Comparison of ENCODE assay signal across 9 cellular contexts in the genomic region with DNA sequence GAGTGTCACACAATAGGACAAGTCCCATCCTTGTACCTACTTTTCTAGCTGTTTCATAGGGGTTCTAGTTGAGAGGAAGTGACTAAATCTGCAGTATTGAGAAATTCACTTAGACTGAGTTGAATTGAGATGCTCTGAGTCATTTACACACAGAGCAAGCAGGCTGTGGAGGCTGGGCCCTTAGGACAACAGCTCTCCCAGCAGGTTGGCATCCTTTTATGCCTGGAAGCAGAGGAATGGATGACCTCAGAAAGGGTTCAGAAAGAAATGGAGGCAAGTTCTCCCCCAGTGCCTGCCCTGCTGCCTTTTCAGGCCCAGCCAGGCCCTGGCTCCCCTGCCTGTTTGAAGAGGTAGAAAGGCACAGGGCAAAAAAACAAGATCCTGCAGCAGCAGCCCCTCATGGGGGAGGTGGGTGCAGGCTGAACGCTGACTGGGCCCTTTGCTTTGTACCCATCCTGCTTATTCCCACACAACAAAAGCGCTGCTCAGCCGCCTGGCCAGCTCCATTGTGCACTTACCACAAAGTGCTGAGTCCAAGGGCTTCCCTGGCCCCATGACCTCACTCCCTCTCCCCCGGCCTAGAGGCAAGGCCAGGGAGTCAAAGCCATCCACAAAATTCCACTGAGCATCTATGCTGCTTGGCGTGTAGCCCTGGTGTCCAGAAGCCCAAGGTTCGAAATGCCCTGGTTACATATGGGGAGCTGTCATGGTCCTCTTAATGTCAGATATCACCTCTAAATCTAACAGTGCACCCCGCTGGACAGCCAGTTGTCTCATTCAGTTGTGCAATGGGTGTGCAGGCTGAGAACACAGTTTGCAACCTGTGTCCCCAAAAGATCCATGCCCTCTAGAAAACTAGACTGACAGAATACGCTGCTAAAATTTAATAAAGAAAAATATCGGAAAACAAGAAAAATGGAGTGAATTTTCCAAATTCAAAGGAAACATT. TPM values are rescaled to one million over a fixed set of nuclear protein-coding genes. Genes with fewer than 3 reads are reported as not detected.
DNase-seq lines count a peak whose midpoint lies in the region; ATAC-seq lines count a peak whose summit lies in the region.
"Had no signal": no experiment of that assay in that cellular context is flagged by ENCODE, and none has a peak within 500 bp of the region (broad histone marks: within the 10 kb centered on the region; RNA-seq: fewer than 3 reads in every experiment).

No MANE protein-coding gene starts in this region.

- H3K9ac ChIP-seq in skeletal muscle satellite cell (ENCODE audit: low read depth, low read length): peak overlapping the region; percentile 33

- no peaks in the 10 kb centered on the region for H3K9me3 Mint-ChIP-seq in activated T-cell treated with anti-CD3 and anti-CD28 coated beads, Interleukin-2, amount 50 U/mL, for 4 hours

- no peak overlapping the region for H3K4me3 Mint-ChIP-seq in activated T-cell treated with anti-CD3 and anti-CD28 coated beads, Interleukin-2, amount 50 U/mL, for 4 hours

- H3K27me3 Mint-ChIP-seq in activated T-cell treated with anti-CD3 and anti-CD28 coated beads, Interleukin-2, amount 50 U/mL, for 4 hours (ENCODE audit: low read depth): no peaks in the 10 kb centered on the region

- DNase-seq in Ammon's horn (ENCODE audit: low spot score) (peak; percentile 73), HPDE6-E6E7 (ENCODE audit: extremely low spot score) (peak; percentile 95), left ventricle myocardium superior (peak; percentile 34), activated gamma-delta T cell treated with Interleukin-2 at 50 U/mL for 16 hours (no peak), cerebellar cortex (ENCODE audit: low spot score) (no peak)
- no peak for DNase-seq in activated T-cell treated with anti-CD3 and anti-CD28 coated beads, Interleukin-2, amount 50 U/mL, for 4 hours

- H3K4me3 ChIP-seq in skeletal muscle satellite cell (ENCODE audit: low read length): no peak overlapping the region

- no peaks in the 10 kb centered on the region for H3K36me3 ChIP-seq in skeletal muscle satellite cell (ENCODE audit: insufficient read depth, low read length)

- no peaks in the 10 kb centered on the region for H3K27me3 ChIP-seq in skeletal muscle satellite cell (ENCODE audit: control insufficient read depth, insufficient read depth, low read length)

- intact Hi-C loops in left ventricle myocardium superior (cut with micrococcal nuclease): no loop called here

- peaks cover 2% of the 10 kb centered on the region for H3K4me1 Mint-ChIP-seq in activated T-cell treated with anti-CD3 and anti-CD28 coated beads, Interleukin-2, amount 50 U/mL, for 4 hours (ENCODE audit: low read depth)

- H3K4me1 ChIP-seq in skeletal muscle satellite cell (ENCODE audit: control insufficient read depth, insufficient read depth, low read length): peaks cover 45% of the 10 kb centered on the region

- peaks cover 2% of the 10 kb centered on the region for H3K36me3 Mint-ChIP-seq in activated T-cell treated with anti-CD3 and anti-CD28 coated beads, Interleukin-2, amount 50 U/mL, for 4 hours (ENCODE audit: insufficient read depth)

- peak overlapping the region; percentile 53 for H3K4me2 ChIP-seq in skeletal muscle satellite cell (ENCODE audit: low read length)

- no peaks in the 10 kb centered on the region for H3K9me3 ChIP-seq in skeletal muscle satellite cell (replicated peaks; ENCODE audit: low read length)

- ATAC-seq in activated T-cell treated with anti-CD3 and anti-CD28 coated beads, Interleukin-2, amount 50 U/mL, for 4 hours: peak; percentile 94 to 96
- ATAC-seq in left ventricle myocardium superior: peak; percentile 69
- no peak for ATAC-seq in GM21619 (IDR thresholded peaks at IDR 0.05; ENCODE audit: unreplicated experiment)

RNA-seq across cellular contexts. Expression of a gene that starts 5.4 kb away (rescaled TPM):
- not detected for total RNA-seq in activated T-cell treated with anti-CD3 and anti-CD28 coated beads, Interleukin-2, amount 50 U/mL, for 4 hours
- total RNA-seq in left ventricle myocardium superior: not detected
- total RNA-seq in skeletal muscle satellite cell (2012; rRNA removed): not detected in 2 replicates
- total RNA-seq: mononuclear cell had no signal

RNA-seq across cellular contexts. Expression of a gene that starts 52.7 kb away (rescaled TPM):
- total RNA-seq in activated T-cell treated with anti-CD3 and anti-CD28 coated beads, Interleukin-2, amount 50 U/mL, for 4 hours: 10 to 100 TPM; 59.6 to 63.4 (median 60.9) TPM
- total RNA-seq in left ventricle myocardium superior: 42.3 TPM
- total RNA-seq in skeletal muscle satellite cell (2012; rRNA removed): 38.0 and 40.8 TPM in 2 replicates

Comparison
In these comparisons a context has a peak if more than half of its experiments do, and no peak if none do; other contexts are left out.
1. DNase-seq: peak in Ammon's horn (single experiment), HPDE6-E6E7 (single experiment) and left ventricle myocardium superior (single experiment); none in activated T-cell treated with anti-CD3 and anti-CD28 coated beads, Interleukin-2, amount 50 U/mL, for 4 hours (single experiment), activated gamma-delta T cell treated with Interleukin-2 at 50 U/mL for 16 hours (single experiment) and cerebellar cortex (single experiment).